8 cellular contexts compared by ENCODE assay signal in genomic region chr6:30691208-30691872, GRCh38. TPM values are rescaled to one million over a fixed set of nuclear protein-coding genes. Genes with fewer than 3 reads are reported as not detected.
A peak's percentile ranks its signal among the peaks of the same experiment; 100 is the strongest.
DNase-seq lines count a peak whose midpoint lies in the region; ATAC-seq, FAIRE-seq and TF ChIP-seq lines count a peak whose summit lies in the region.

No MANE protein-coding gene starts in this region.

- H3K4me1 Mint-ChIP-seq in activated T-cell treated with anti-CD3 and anti-CD28 coated beads, Interleukin-2, amount 50 U/mL, for 4 hours (ENCODE audit: low read depth) = peaks cover 44% of the 10 kb centered on the region
- H3K4me1 Mint-ChIP-seq in activated T-helper 17 cell treated with anti-CD3 and anti-CD28 coated beads, Interleukin-2, amount 50 U/mL, for 72 hours = peaks cover 23% of the 10 kb centered on the region

- H3K27ac Mint-ChIP-seq in activated T-helper 17 cell treated with anti-CD3 and anti-CD28 coated beads, Interleukin-2, amount 50 U/mL, for 72 hours = peak overlapping the region; percentile 97

- H3K9me3 ChIP-seq in keratinocyte (ENCODE audit: control insufficient read depth, low read depth, low read length) = no peaks in the 10 kb centered on the region
- H3K9me3 ChIP-seq in tibial artery = no peaks in the 10 kb centered on the region

- peaks cover 0 to 5% of the 10 kb centered on the region in 2 experiments for H3K36me3 ChIP-seq in keratinocyte (ENCODE audit: control insufficient read depth in 2 of 2, extremely low read depth in 1 of 2, insufficient read depth in 2 of 2, low read length in 2 of 2)
- H3K36me3 ChIP-seq in tibial artery = no peaks in the 10 kb centered on the region

- H3K27me3 Mint-ChIP-seq in activated T-cell treated with anti-CD3 and anti-CD28 coated beads, Interleukin-2, amount 50 U/mL, for 4 hours (ENCODE audit: low read depth) = no peaks in the 10 kb centered on the region
- H3K27me3 Mint-ChIP-seq in activated T-helper 17 cell treated with anti-CD3 and anti-CD28 coated beads, Interleukin-2, amount 50 U/mL, for 72 hours = no peaks in the 10 kb centered on the region

- peak overlapping the region; percentile 45 for H2AFZ ChIP-seq in keratinocyte (ENCODE audit: control insufficient read depth, low read length)

- H3K27me3 ChIP-seq in keratinocyte (ENCODE audit: control insufficient read depth, extremely low read depth, insufficient read depth, low read length) = no peaks in the 10 kb centered on the region
- no peaks in the 10 kb centered on the region for H3K27me3 ChIP-seq in tibial artery

- peak overlapping the region; percentile 75 for H3K4me2 ChIP-seq in keratinocyte (ENCODE audit: control insufficient read depth, extremely low read depth, insufficient read depth, low read depth, low read length)

- H3K9me3 Mint-ChIP-seq in activated T-cell treated with anti-CD3 and anti-CD28 coated beads, Interleukin-2, amount 50 U/mL, for 4 hours = no peaks in the 10 kb centered on the region
- H3K9me3 Mint-ChIP-seq in activated T-helper 17 cell treated with anti-CD3 and anti-CD28 coated beads, Interleukin-2, amount 50 U/mL, for 72 hours = no peaks in the 10 kb centered on the region

- H3K27ac ChIP-seq in keratinocyte (ENCODE audit: control insufficient read depth, insufficient read depth, low read length) (peak overlapping the region; percentile 72), tibial artery (peak overlapping the region; percentile 94 to 100)

- intact Hi-C loops in tibial artery (cut with DNase I; ENCODE audit: low total_unique reads) = loop anchor here (2.0 kb wide), 1 partner anchor 25 kb away; the partner anchor contains the start of gene MDC1

- FAIRE-seq in keratinocyte (lab: Jason Lieb, UNC) = no peak

- H3K79me2 ChIP-seq in keratinocyte (ENCODE audit: control insufficient read depth, insufficient read depth, low read length) = peaks cover 28% of the 10 kb centered on the region

- H3K4me1 ChIP-seq in keratinocyte (ENCODE audit: control insufficient read depth, extremely low read depth, insufficient read depth, low read length) (peaks cover 40% of the 10 kb centered on the region), tibial artery (peaks cover 0 to 51% (median 42%) of the 10 kb centered on the region in 4 donors)

- H4K20me1 ChIP-seq in keratinocyte (ENCODE audit: control insufficient read depth, extremely low read depth, insufficient read depth, low read length) = no peaks in the 10 kb centered on the region

- H3K9me1 ChIP-seq in keratinocyte (ENCODE audit: control insufficient read depth, extremely low read depth, insufficient read depth, low read length) = no peaks in the 10 kb centered on the region

- H3K9ac ChIP-seq in keratinocyte (ENCODE audit: control insufficient read depth, extremely low read depth, insufficient read depth, low read length) = peak overlapping the region; percentile 29

- H3K4me3 Mint-ChIP-seq in activated T-cell treated with anti-CD3 and anti-CD28 coated beads, Interleukin-2, amount 50 U/mL, for 4 hours = peak overlapping the region; percentile 82
- peak overlapping the region; percentile 98 for H3K4me3 Mint-ChIP-seq in activated T-helper 17 cell treated with anti-CD3 and anti-CD28 coated beads, Interleukin-2, amount 50 U/mL, for 72 hours

- TF ChIP-seq CTCF in keratinocyte (optimal IDR thresholded peaks at IDR 0.05 in 1 of 3, IDR thresholded peaks at IDR 0.05 in 1 of 3, conservative IDR thresholded peaks at IDR 0.05 in 1 of 3; ENCODE audit: extremely low read depth in 1 of 3, insufficient read depth in 2 of 3, low read length in 3 of 3) = no peak
- TF ChIP-seq CTCF in tibial artery (IDR thresholded peaks at IDR 0.05) = no peak

- DNase-seq in activated T-cell treated with anti-CD3 and anti-CD28 coated beads, Interleukin-2, amount 50 U/mL, for 4 hours = no peak
- no peak for DNase-seq in activated T-cell treated with anti-CD3 and anti-CD28 coated beads, Interleukin-2, amount 50 U/mL, for 48 hours
- DNase-seq in keratinocyte (ENCODE audit: low read depth, low spot score) (no peak), tibial artery (peak in 1 of 2 donors; percentile 34), NCI-H1092 treated with DMSO at 0.1 percent for 48 hours (lab: John Stamatoyannopoulos, UW) (no peak), COLO668 (lab: John Stamatoyannopoulos, UW; ENCODE audit: unreplicated experiment) (no peak)

- dilution Hi-C loops in keratinocyte (cut with MboI; ENCODE audit: extremely low pct_ligation_motif_present, low sequenced_read_pairs) = no loop called here

- no peaks in the 10 kb centered on the region for H3K36me3 Mint-ChIP-seq in activated T-cell treated with anti-CD3 and anti-CD28 coated beads, Interleukin-2, amount 50 U/mL, for 4 hours (ENCODE audit: insufficient read depth)
- peaks cover 30% of the 10 kb centered on the region for H3K36me3 Mint-ChIP-seq in activated T-helper 17 cell treated with anti-CD3 and anti-CD28 coated beads, Interleukin-2, amount 50 U/mL, for 72 hours (ENCODE audit: low read depth)

- peak overlapping the region in 2 of 3 experiments; percentile 2 to 9 for H3K4me3 ChIP-seq in keratinocyte (ENCODE audit: control insufficient read depth in 2 of 3, extremely low read depth in 1 of 3, insufficient read depth in 2 of 3, low read depth in 1 of 3, low read length in 3 of 3)
- H3K4me3 ChIP-seq in tibial artery = peak overlapping the region; percentile 61 to 69

- no peak for ATAC-seq in activated T-cell treated with anti-CD3 and anti-CD28 coated beads, Interleukin-2, amount 50 U/mL, for 4 hours
- ATAC-seq in activated T-helper 17 cell treated with anti-CD3 and anti-CD28 coated beads, Interleukin-2, amount 50 U/mL, for 72 hours (replicated peaks) = no peak
- ATAC-seq in activated CD4-positive, CD25-positive, alpha-beta regulatory T cell treated with anti-CD3 and anti-CD28 coated beads, Interleukin-2, amount 50 U/mL, for 24 hours = no peak

RNA-seq across cellular contexts. Expression of gene NRM, which starts 0.6 kb away (rescaled TPM):
- total RNA-seq in activated T-cell treated with anti-CD3 and anti-CD28 coated beads, Interleukin-2, amount 50 U/mL, for 4 hours = 10 to 100 TPM in 2 of 3 donors, 1 to 10 TPM in 1; 9.7 to 10.5 (median 10.2) TPM
- 10 to 100 TPM; 26.0 to 36.9 TPM for total RNA-seq in activated T-helper 17 cell treated with anti-CD3 and anti-CD28 coated beads, Interleukin-2, amount 50 U/mL, for 72 hours
- polyA plus RNA-seq in keratinocyte = 2.7 to 17.8 TPM (median 7.0 TPM) in 3 replicates
- polyA plus RNA-seq in keratinocyte (2011; ENCODE audit: low read depth) = not detected
- polyA plus RNA-seq in keratinocyte (2011; cell fraction: cytosol; rRNA removed) = 7.1 and 7.7 TPM in 2 replicates
- polyA plus RNA-seq in keratinocyte (2011; cell fraction: nucleus; rRNA removed) = 7.6 and 8.5 TPM in 2 replicates
- polyA plus RNA-seq in keratinocyte (2012; ENCODE audit: low replicate concordance) = 3.8 and 17.2 TPM in 2 replicates
- 6.0 to 32.4 TPM (median 11.8 TPM) in 3 replicates for polyA minus RNA-seq in keratinocyte
- polyA minus RNA-seq in keratinocyte (2011; cell fraction: cytosol; rRNA and poly(A)+ RNA removed) = 9.2 TPM
- polyA minus RNA-seq in keratinocyte (2011; cell fraction: nucleus; rRNA and poly(A)+ RNA removed) = 1.9 and 3.2 TPM in 2 replicates

RNA-seq across cellular contexts. Expression of gene PPP1R18, which starts 4.9 kb away (rescaled TPM):
- 100 to 1,000 TPM; 148 to 176 (median 148) TPM for total RNA-seq in activated T-cell treated with anti-CD3 and anti-CD28 coated beads, Interleukin-2, amount 50 U/mL, for 4 hours
- 100 to 1,000 TPM; 190 to 238 TPM for total RNA-seq in activated T-helper 17 cell treated with anti-CD3 and anti-CD28 coated beads, Interleukin-2, amount 50 U/mL, for 72 hours
- 87.0 to 114 TPM (median 88.9 TPM) in 3 replicates for polyA plus RNA-seq in keratinocyte
- 38.2 TPM for polyA plus RNA-seq in keratinocyte (2011; ENCODE audit: low read depth)
- 125 and 130 TPM in 2 replicates for polyA plus RNA-seq in keratinocyte (2011; cell fraction: cytosol; rRNA removed)
- polyA plus RNA-seq in keratinocyte (2011; cell fraction: nucleus; rRNA removed) = 173 and 187 TPM in 2 replicates
- polyA plus RNA-seq in keratinocyte (2012; ENCODE audit: low replicate concordance) = 87.7 and 90.8 TPM in 2 replicates
- polyA minus RNA-seq in keratinocyte = 82.2 to 231 TPM (median 104 TPM) in 3 replicates
- polyA minus RNA-seq in keratinocyte (2011; cell fraction: cytosol; rRNA and poly(A)+ RNA removed) = 110 TPM
- 60.5 and 75.5 TPM in 2 replicates for polyA minus RNA-seq in keratinocyte (2011; cell fraction: nucleus; rRNA and poly(A)+ RNA removed)

RNA-seq across cellular contexts. Expression of gene DHX16, which starts 18.5 kb away (rescaled TPM):
- total RNA-seq in activated T-cell treated with anti-CD3 and anti-CD28 coated beads, Interleukin-2, amount 50 U/mL, for 4 hours = 10 to 100 TPM; 54.2 to 57.2 (median 54.8) TPM
- total RNA-seq in activated T-helper 17 cell treated with anti-CD3 and anti-CD28 coated beads, Interleukin-2, amount 50 U/mL, for 72 hours = 10 to 100 TPM; 27.4 to 40.0 TPM
- 27.9 to 36.4 TPM (median 34.2 TPM) in 3 replicates for polyA plus RNA-seq in keratinocyte
- polyA plus RNA-seq in keratinocyte (2011; ENCODE audit: low read depth) = 22.4 TPM
- 25.8 and 30.8 TPM in 2 replicates for polyA plus RNA-seq in keratinocyte (2011; cell fraction: cytosol; rRNA removed)
- polyA plus RNA-seq in keratinocyte (2011; cell fraction: nucleus; rRNA removed) = 81.4 and 88.3 TPM in 2 replicates
- polyA plus RNA-seq in keratinocyte (2012; ENCODE audit: low replicate concordance) = 18.0 and 27.7 TPM in 2 replicates
- polyA minus RNA-seq in keratinocyte = 39.2 to 59.7 TPM (median 49.4 TPM) in 3 replicates
- polyA minus RNA-seq in keratinocyte (2011; cell fraction: cytosol; rRNA and poly(A)+ RNA removed) = 23.2 TPM
- 20.4 and 24.4 TPM in 2 replicates for polyA minus RNA-seq in keratinocyte (2011; cell fraction: nucleus; rRNA and poly(A)+ RNA removed)

RNA-seq across cellular contexts. Expression of gene MDC1, which starts 25.7 kb away (rescaled TPM):
- 10 to 100 TPM; 65.4 to 69.5 (median 65.8) TPM for total RNA-seq in activated T-cell treated with anti-CD3 and anti-CD28 coated beads, Interleukin-2, amount 50 U/mL, for 4 hours
- 10 to 100 TPM; 57.4 to 82.1 TPM for total RNA-seq in activated T-helper 17 cell treated with anti-CD3 and anti-CD28 coated beads, Interleukin-2, amount 50 U/mL, for 72 hours
- polyA plus RNA-seq in keratinocyte = 4.2 to 10.0 TPM (median 6.9 TPM) in 3 replicates
- polyA plus RNA-seq in keratinocyte (2011; ENCODE audit: low read depth) = 2.8 TPM
- 5.3 TPM in 2 replicates for polyA plus RNA-seq in keratinocyte (2011; cell fraction: cytosol; rRNA removed)
- polyA plus RNA-seq in keratinocyte (2011; cell fraction: nucleus; rRNA removed) = 25.1 and 29.9 TPM in 2 replicates
- 5.5 and 41.2 TPM in 2 replicates for polyA plus RNA-seq in keratinocyte (2012; ENCODE audit: low replicate concordance)
- polyA minus RNA-seq in keratinocyte = 5.6 to 43.2 TPM (median 10.2 TPM) in 3 replicates
- 4.2 TPM for polyA minus RNA-seq in keratinocyte (2011; cell fraction: cytosol; rRNA and poly(A)+ RNA removed)
- polyA minus RNA-seq in keratinocyte (2011; cell fraction: nucleus; rRNA and poly(A)+ RNA removed) = 9.6 and 14.6 TPM in 2 replicates

RNA-seq across cellular contexts. Expression of gene TUBB, which starts 28.8 kb away (rescaled TPM):
- total RNA-seq in activated T-cell treated with anti-CD3 and anti-CD28 coated beads, Interleukin-2, amount 50 U/mL, for 4 hours = 1,000 to 10,000 TPM; 1,153 to 1,485 (median 1,301) TPM
- total RNA-seq in activated T-helper 17 cell treated with anti-CD3 and anti-CD28 coated beads, Interleukin-2, amount 50 U/mL, for 72 hours = 1,000 to 10,000 TPM; 1,139 to 1,437 TPM
- 1,010 to 1,517 TPM (median 1,159 TPM) in 3 replicates for polyA plus RNA-seq in keratinocyte
- polyA plus RNA-seq in keratinocyte (2011; ENCODE audit: low read depth) = 84.6 TPM
- 1,081 and 1,086 TPM in 2 replicates for polyA plus RNA-seq in keratinocyte (2011; cell fraction: cytosol; rRNA removed)
- 643 and 747 TPM in 2 replicates for polyA plus RNA-seq in keratinocyte (2011; cell fraction: nucleus; rRNA removed)
- 276 and 1,138 TPM in 2 replicates for polyA plus RNA-seq in keratinocyte (2012; ENCODE audit: low replicate concordance)
- 1,680 to 1,870 TPM (median 1,801 TPM) in 3 replicates for polyA minus RNA-seq in keratinocyte
- polyA minus RNA-seq in keratinocyte (2011; cell fraction: cytosol; rRNA and poly(A)+ RNA removed) = 842 TPM
- 371 and 465 TPM in 2 replicates for polyA minus RNA-seq in keratinocyte (2011; cell fraction: nucleus; rRNA and poly(A)+ RNA removed)
